In the genomic region with DNA sequence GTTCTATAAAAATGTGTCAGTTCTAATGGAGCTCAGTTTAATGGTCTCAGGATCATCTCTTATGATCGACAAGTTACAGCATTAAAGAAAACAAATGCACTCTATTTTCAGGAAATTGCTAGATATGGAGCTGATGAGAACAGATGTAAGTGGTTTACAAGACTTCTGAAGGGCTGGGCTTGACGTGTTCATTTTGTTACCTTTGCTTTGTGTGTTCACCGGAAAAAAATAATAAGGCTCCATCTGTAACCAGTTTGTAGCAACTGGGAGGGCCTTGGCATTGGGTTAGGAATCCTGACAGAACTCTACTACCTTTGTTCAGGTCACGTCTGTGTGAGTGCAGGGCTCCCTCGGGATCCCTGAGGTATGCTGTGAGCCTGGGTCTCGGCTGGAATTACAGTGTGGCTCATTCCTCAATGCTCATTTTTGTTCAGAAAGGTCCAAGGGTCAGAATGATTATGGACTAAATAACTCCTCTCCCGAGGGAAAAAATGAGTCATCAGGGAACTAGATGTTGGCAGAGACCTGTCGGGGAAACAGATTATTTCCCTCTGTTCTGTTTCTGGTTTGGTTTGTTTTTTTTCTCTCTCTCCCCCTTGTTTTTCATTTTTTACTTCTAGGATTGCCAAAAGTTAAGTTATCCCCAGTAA, we compare ENCODE assay signal across 10 cellular contexts.
DNase-seq lines count a peak whose midpoint lies in the region; ATAC-seq and TF ChIP-seq lines count a peak whose summit lies in the region.
"Had no signal": no experiment of that assay in that cellular context is flagged by ENCODE, and none has a peak within 500 bp of the region (broad histone marks: within the 10 kb centered on the region; RNA-seq: fewer than 3 reads in every experiment).

No MANE protein-coding gene starts in this region.

- TF ChIP-seq CTCF in AG09309 (IDR thresholded peaks at IDR 0.05; ENCODE audit: control insufficient read depth, insufficient read depth, low read depth, low read length, missing control alignments) (no peak), mucosa of descending colon (IDR thresholded peaks at IDR 0.05) (no peak)

- no peak overlapping the region for H3K4me3 ChIP-seq in AG09309 (ENCODE audit: control insufficient read depth, low read depth, low read length)
- H3K4me3 ChIP-seq in mucosa of descending colon, result no peak overlapping the region

- intact Hi-C loops in mucosa of descending colon (cut with DNase I, micrococcal nuclease), result no loop called here

- H3K9me3 ChIP-seq in mucosa of descending colon, result no peaks in the 10 kb centered on the region

- peaks cover 9% of the 10 kb centered on the region for H3K4me1 ChIP-seq in mucosa of descending colon (ENCODE audit: low read depth)

- peak; percentile 90 for DNase-seq in AG09309 (ENCODE audit: low read depth)
- peak; percentile 52 for DNase-seq in HuH-7.5 (ENCODE audit: low spot score)
- peak; percentile 20 for DNase-seq in brain pericyte (ENCODE audit: low read depth, low spot score)
- peak; percentile 52 to 61 (median 57) for DNase-seq in mucosa of descending colon
- DNase-seq in hepatic stellate cell (ENCODE audit: low spot score), result no peak
- DNase-seq in iPS-NIHi7 (ENCODE audit: extremely low spot score), result no peak
- DNase-seq in G401 (ENCODE audit: low spot score), result no peak
- DNase-seq: activated effector memory CD4-positive, alpha-beta T cell treated with anti-CD3 and anti-CD28 coated beads, Interleukin-2, amount 50 U/mL, for 16 hours; DMS153 had no signal

- in situ Hi-C loops in G401 (cut with HindIII; ENCODE audit: low sequenced_read_pairs), result no loop called here

- peak; percentile 97 for ATAC-seq in mucosa of descending colon
- ATAC-seq in HG03097 (IDR thresholded peaks at IDR 0.05; ENCODE audit: low FRiP score, unreplicated experiment), result no peak

- no peaks in the 10 kb centered on the region for H3K36me3 ChIP-seq in mucosa of descending colon (ENCODE audit: low read depth)

Comparison
In these comparisons a context has a peak if more than half of its experiments do, and no peak if none do; other contexts are left out.
1. DNase-seq: peak in AG09309 (single experiment), HuH-7.5 (single experiment), brain pericyte (single experiment) and mucosa of descending colon (3 of 3); none in hepatic stellate cell (single experiment), iPS-NIHi7 (single experiment) and G401 (single experiment).